ENCODE assay signal across 7 cellular contexts in the genomic region with DNA sequence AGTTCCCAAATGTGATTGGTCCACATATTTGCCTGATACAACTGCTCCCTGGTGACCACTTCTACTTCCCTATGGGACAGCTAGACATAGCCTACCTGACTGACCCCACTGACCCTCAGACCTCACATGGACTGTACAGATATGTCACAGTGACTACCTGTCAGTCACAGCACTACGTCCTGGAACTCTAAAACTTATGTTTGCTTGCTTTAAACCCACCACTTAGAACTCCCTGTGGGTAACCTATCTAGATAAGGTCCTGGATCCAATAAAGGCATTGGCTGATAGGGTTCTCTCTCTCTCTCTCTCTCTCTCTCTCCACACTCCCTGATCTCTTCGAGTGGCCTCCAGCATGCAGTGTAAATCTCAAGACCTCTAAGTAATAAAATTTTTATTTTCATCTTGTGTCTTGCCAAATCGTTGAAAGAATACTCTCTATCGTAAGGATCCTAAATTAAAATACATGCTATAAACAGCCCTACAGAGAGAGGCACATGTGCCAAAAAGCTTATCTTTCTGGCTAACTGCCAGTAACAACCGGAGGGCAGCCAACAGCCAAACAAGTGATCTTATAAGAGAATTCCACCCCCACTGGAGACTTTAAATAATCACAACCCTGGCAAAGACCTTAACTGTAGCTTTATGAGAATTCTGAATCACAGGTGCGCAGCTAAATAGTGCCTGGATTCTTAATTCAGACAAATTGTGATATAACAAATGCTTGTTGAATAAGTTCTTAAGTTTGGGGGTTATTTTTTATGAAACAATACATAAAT.
DNase-seq lines count a peak whose midpoint lies in the region; ATAC-seq, FAIRE-seq and TF ChIP-seq lines count a peak whose summit lies in the region.
"Not testable (repeated sequence)": the region's sequence is repeated elsewhere in the genome, so short reads cannot be mapped to it uniquely, and the experiment has no call there.

No MANE protein-coding gene starts in this region.

- not testable (repeated sequence) for H3K36me3 Mint-ChIP-seq in nephron (ENCODE audit: low read depth)

- not testable (repeated sequence) for H3K9me3 ChIP-seq in cardiac muscle cell (ENCODE audit: low read depth)

- peak; percentile 40 for ATAC-seq in left colon

- H3K9me3 Mint-ChIP-seq in nephron, result not testable (repeated sequence)

- TF ChIP-seq CTCF in bronchial epithelial cell (IDR thresholded peaks at IDR 0.05; ENCODE audit: insufficient read depth, low read length, severe bottlenecking); cardiac muscle cell (IDR thresholded peaks at IDR 0.05; ENCODE audit: low read depth, low read length); nephron (IDR thresholded peaks at IDR 0.05; ENCODE audit: unreplicated experiment in 3 of 3): not testable (repeated sequence)

- H3K4me3 ChIP-seq in bronchial epithelial cell (ENCODE audit: low read depth, low read length); cardiac muscle cell: not testable (repeated sequence)

- not testable (repeated sequence) for H3K4me1 ChIP-seq in cardiac muscle cell (ENCODE audit: low read depth)

- not testable (repeated sequence) for H3K4me3 Mint-ChIP-seq in nephron

- H3K27ac ChIP-seq in cardiac muscle cell, result peak overlapping the region; percentile 65

- not testable (repeated sequence) for H3K36me3 ChIP-seq in bronchial epithelial cell (ENCODE audit: control insufficient read depth, insufficient read depth, low read length); cardiac muscle cell

- peak; percentile 89 for FAIRE-seq in HTR-8/SVneo (lab: Jason Lieb, UNC)
- peak; percentile 23 for FAIRE-seq in bronchial epithelial cell (lab: Jason Lieb, UNC)

- DNase-seq in DMS153 treated with DMSO at 0.1 percent for 48 hours (lab: John Stamatoyannopoulos, UW; ENCODE audit: unreplicated experiment) (peak; percentile 1), NCI-H345 (lab: John Stamatoyannopoulos, UW) (peak; percentile 10)
- DNase-seq in HTR-8/SVneo (ENCODE audit: insufficient read length, low spot score); bronchial epithelial cell (ENCODE audit: low read depth); cardiac muscle cell (ENCODE audit: low read depth in 1 of 2, low spot score in 1 of 2); left colon: not testable (repeated sequence)

- H3K27me3 Mint-ChIP-seq in nephron (ENCODE audit: low read depth), result not testable (repeated sequence)

- peaks cover 11% of the 10 kb centered on the region for H3K4me1 Mint-ChIP-seq in nephron

- peak overlapping the region; percentile 68 to 80 (median 73) for H3K27ac Mint-ChIP-seq in nephron

- H3K27me3 ChIP-seq in bronchial epithelial cell (ENCODE audit: control insufficient read depth, insufficient read depth, low read length); cardiac muscle cell: not testable (repeated sequence)

- intact Hi-C loops in left colon (cut with DNase I, micrococcal nuclease), result not testable (repeated sequence)
